In the genomic region with DNA sequence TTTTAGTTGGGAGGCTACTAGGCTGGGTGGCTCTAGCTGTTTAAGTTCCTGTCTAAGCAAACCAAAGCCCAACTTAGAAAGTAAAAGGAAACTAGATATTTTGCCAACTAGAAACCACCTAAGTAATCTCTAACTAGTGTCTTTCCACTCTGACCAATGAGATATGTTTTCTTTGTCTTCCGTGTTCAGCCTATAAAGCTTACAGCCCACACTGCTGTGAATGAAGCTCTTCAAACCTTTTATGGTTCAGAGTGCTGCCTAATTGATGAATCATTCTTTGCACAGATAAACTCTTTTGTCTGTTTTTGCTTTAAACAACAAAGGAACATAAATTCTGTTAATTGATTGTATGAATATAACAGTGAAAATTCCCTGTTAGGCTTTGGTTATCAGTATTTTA, we compare ENCODE assay signal across 10 cellular contexts.
DNase-seq lines count a peak whose midpoint lies in the region; ATAC-seq, FAIRE-seq and TF ChIP-seq lines count a peak whose summit lies in the region.
"Had no signal": no experiment of that assay in that cellular context is flagged by ENCODE, and none has a peak within 500 bp of the region (broad histone marks: within the 10 kb centered on the region; RNA-seq: fewer than 3 reads in every experiment).

No MANE protein-coding gene starts in this region.

- H3K9me3 Mint-ChIP-seq in T-cell (no peaks in the 10 kb centered on the region), CD14-positive monocyte (no peaks in the 10 kb centered on the region)

- POLR2A ChIA-PET in T-cell (lab: Charles Lee) = interaction anchor here (0.5 to 0.6 kb wide), 2 partner anchors 13 to 19 kb away, joined by 3 read pairs; no protein-coding TSS in a partner anchor

- no peak overlapping the region for H3K27ac Mint-ChIP-seq in T-cell
- no peak overlapping the region for H3K27ac Mint-ChIP-seq in CD14-positive monocyte

- peak overlapping the region in 1 of 3 donors; percentile 0 for H3K4me3 Mint-ChIP-seq in T-cell
- no peak overlapping the region for H3K4me3 Mint-ChIP-seq in CD14-positive monocyte
- H3K4me3 Mint-ChIP-seq: brain had no signal

- no peaks in the 10 kb centered on the region for H3K36me3 ChIP-seq in kidney epithelial cell (ENCODE audit: control insufficient read depth, insufficient read depth, low read length)

- no peaks in the 10 kb centered on the region for H3K27me3 ChIP-seq in kidney epithelial cell (ENCODE audit: control insufficient read depth, insufficient read depth, low read length)

- TF ChIP-seq CTCF in kidney epithelial cell (IDR thresholded peaks at IDR 0.05; ENCODE audit: insufficient read depth, low read length, poor library complexity, severe bottlenecking) = no peak
- TF ChIP-seq CTCF in CD14-positive monocyte (IDR thresholded peaks at IDR 0.05) = no peak

- H3K4me3 ChIP-seq in kidney epithelial cell (ENCODE audit: low read depth, low read length) = no peak overlapping the region

- FAIRE-seq in H54 (lab: Jason Lieb, UNC) (peak; percentile 97), frontal cortex (lab: Jason Lieb, UNC) (no peak)

- H3K36me3 Mint-ChIP-seq in T-cell (peaks cover 22% of the 10 kb centered on the region), CD14-positive monocyte (peaks cover 2 to 4% of the 10 kb centered on the region in 2 donors)

- H3K4me1 Mint-ChIP-seq in T-cell (peaks cover 64 to 80% (median 75%) of the 10 kb centered on the region in 3 donors), CD14-positive monocyte (no peaks in the 10 kb centered on the region)

- peak; percentile 43 to 78 (median 58) for ATAC-seq in T-cell (replicated peaks in 1 of 4)
- no peak for ATAC-seq in GM21717 (IDR thresholded peaks at IDR 0.05; ENCODE audit: unreplicated experiment)

- H3K27me3 Mint-ChIP-seq in T-cell = no peaks in the 10 kb centered on the region
- H3K27me3 Mint-ChIP-seq in CD14-positive monocyte (ENCODE audit: low read depth in 3 of 3) = peaks cover 0 to 3% (median 0%) of the 10 kb centered on the region in 3 donors
- H3K27me3 Mint-ChIP-seq: brain had no signal

- CTCF ChIA-PET in T-cell (lab: Charles Lee) = interaction anchor here in 1 of 2 donors (0.8 to 1.5 kb wide), 2 partner anchors 67 to 481 kb away, joined by 4 to 6 read pairs; no protein-coding TSS in a partner anchor

- no peak for TF ChIP-seq POLR2A in H54 (IDR thresholded peaks at IDR 0.05; ENCODE audit: low read depth, low read length)

- peak; percentile 38 for DNase-seq in COLO829 (ENCODE audit: low spot score)
- DNase-seq in H54 (ENCODE audit: insufficient read length, low spot score) = no peak
- DNase-seq in T-cell = no peak
- DNase-seq in kidney epithelial cell (ENCODE audit: low read depth) = peak; percentile 81
- no peak for DNase-seq in frontal cortex (ENCODE audit: low spot score in 2 of 2)
- no peak for DNase-seq in GM19238 (ENCODE audit: insufficient read length, low spot score)
- DNase-seq in CD14-positive monocyte (ENCODE audit: low spot score) = no peak
- DNase-seq: stimulated activated CD8-positive, alpha-beta memory T cell treated with anti-CD3 and anti-CD28 coated beads, Interleukin-4, amount 100 ng/mL, for 48 hours had no signal

- intact Hi-C loops in CD14-positive monocyte (cut with micrococcal nuclease) = no loop called here

Comparison
In these comparisons a context has a peak if more than half of its experiments do, and no peak if none do; other contexts are left out.
1. DNase-seq: peak in COLO829 (single experiment) and kidney epithelial cell (single experiment); none in H54 (single experiment), T-cell (0 of 34), frontal cortex (0 of 2), GM19238 (single experiment) and CD14-positive monocyte (single experiment).